ENCODE assay signal across 1 cellular context in genomic region chr3:190119734-190120133, GRCh38.
TF ChIP-seq lines count a peak whose summit lies in the region.

No MANE protein-coding gene starts in this region.

TF ChIP-seq in WTC11, 78 proteins besides CTCF, POLR2A, EP300 and RAD21 (continued from another document):
- TF ChIP-seq PRDM15 (CRISPR knock-in tag; IDR thresholded peaks at IDR 0.05) (no peak), NFATC4 (CRISPR knock-in tag; IDR thresholded peaks at IDR 0.05) (no peak), ZNF138 (CRISPR knock-in tag; conservative IDR thresholded peaks at IDR 0.05) (no peak), IRF1 (CRISPR knock-in tag; IDR thresholded peaks at IDR 0.05) (no peak), NR2C2 (CRISPR knock-in tag; IDR thresholded peaks at IDR 0.05) (no peak)
- TF ChIP-seq, protein P1, sequence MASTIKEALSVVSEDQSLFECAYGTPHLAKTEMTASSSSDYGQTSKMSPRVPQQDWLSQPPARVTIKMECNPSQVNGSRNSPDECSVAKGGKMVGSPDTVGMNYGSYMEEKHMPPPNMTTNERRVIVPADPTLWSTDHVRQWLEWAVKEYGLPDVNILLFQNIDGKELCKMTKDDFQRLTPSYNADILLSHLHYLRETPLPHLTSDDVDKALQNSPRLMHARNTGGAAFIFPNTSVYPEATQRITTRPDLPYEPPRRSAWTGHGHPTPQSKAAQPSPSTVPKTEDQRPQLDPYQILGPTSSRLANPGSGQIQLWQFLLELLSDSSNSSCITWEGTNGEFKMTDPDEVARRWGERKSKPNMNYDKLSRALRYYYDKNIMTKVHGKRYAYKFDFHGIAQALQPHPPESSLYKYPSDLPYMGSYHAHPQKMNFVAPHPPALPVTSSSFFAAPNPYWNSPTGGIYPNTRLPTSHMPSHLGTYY (CRISPR knock-in tag; IDR thresholded peaks at IDR 0.05): no peak
